ENCODE assay signal across 8 cellular contexts in the genomic region with DNA sequence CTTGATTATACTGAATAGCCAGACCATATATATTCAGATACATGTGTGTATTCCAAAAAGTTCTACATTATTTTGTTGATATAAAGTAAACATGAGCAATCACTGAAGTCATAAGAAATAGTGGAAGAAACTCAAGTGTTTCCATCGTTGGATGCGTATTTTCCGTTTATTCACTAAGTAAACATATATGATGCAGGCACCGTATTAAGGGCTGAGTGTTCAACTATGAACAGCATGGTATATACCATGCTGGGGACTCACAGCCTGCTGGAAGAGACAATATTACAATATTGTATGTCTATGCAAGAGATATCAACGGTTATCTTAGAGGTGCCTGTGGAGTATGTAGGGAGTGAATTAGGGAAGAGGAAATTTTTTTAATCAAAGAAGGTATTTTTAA. TPM values are rescaled to one million over a fixed set of nuclear protein-coding genes. Genes with fewer than 3 reads are reported as not detected.
A peak's percentile ranks its signal among the peaks of the same experiment; 100 is the strongest.
DNase-seq lines count a peak whose midpoint lies in the region; ATAC-seq, FAIRE-seq and TF ChIP-seq lines count a peak whose summit lies in the region.

No MANE protein-coding gene starts in this region.

- TF ChIP-seq EP300 in H1 (IDR thresholded peaks at IDR 0.05; ENCODE audit: borderline replicate concordance in 1 of 2, low read depth in 2 of 2, low read length in 2 of 2): no peak

- peaks cover 16% of the 10 kb centered on the region for H3K36me3 Mint-ChIP-seq in osteocyte (ENCODE audit: unreplicated experiment)

- H3K4me3 ChIP-seq in DND-41 (ENCODE audit: low read depth in 1 of 2, low read length in 2 of 2): peak overlapping the region; percentile 38 to 69; a peak in 3 of 4 replicates
- peak overlapping the region; percentile 65 to 79 (median 78); a peak in 6 of 8 replicates for H3K4me3 ChIP-seq in H1 (ENCODE audit: extremely low read depth in 1 of 4, insufficient read depth in 2 of 4, low read depth in 3 of 4, low read length in 4 of 4)

- no peak overlapping the region for H3K23ac ChIP-seq in H1 (ENCODE audit: insufficient read length)

- no peak overlapping the region for H2BK15ac ChIP-seq in H1 (ENCODE audit: low read length)

- no peak overlapping the region for H3K56ac ChIP-seq in H1 (replicated peaks; ENCODE audit: insufficient read length, low read depth, low read length)

- H3K27me3 ChIP-seq in DND-41 (ENCODE audit: insufficient read depth, low read length, poor library complexity) (peaks cover 23% of the 10 kb centered on the region), H1 (replicated peaks in 1 of 4; ENCODE audit: control insufficient read depth in 3 of 4, extremely low read depth in 1 of 4, insufficient read depth in 3 of 4, low read length in 3 of 4) (no peaks in the 10 kb centered on the region)

- peaks cover 18% of the 10 kb centered on the region for H3K36me3 ChIP-seq in DND-41 (ENCODE audit: insufficient read depth, low read length)
- no peaks in the 10 kb centered on the region for H3K36me3 ChIP-seq in H1 (ENCODE audit: control insufficient read depth in 2 of 4, insufficient read depth in 4 of 4, low read length in 3 of 4)

- H3K27ac Mint-ChIP-seq in osteocyte (ENCODE audit: unreplicated experiment): peak overlapping the region; percentile 98

- H3K27ac ChIP-seq in DND-41 (ENCODE audit: low read length): peak overlapping the region; percentile 78
- H3K27ac ChIP-seq in H1 (ENCODE audit: low read depth, low read length): no peak overlapping the region

- H2BK5ac ChIP-seq in H1 (ENCODE audit: low read depth, low read length): no peak overlapping the region

- TF ChIP-seq POLR2A in H1 (IDR thresholded peaks at IDR 0.05; ENCODE audit: control extremely low read depth in 1 of 2, low read depth in 2 of 2, low read length in 2 of 2): no peak

- H4K5ac ChIP-seq in H1 (ENCODE audit: insufficient read length, low read depth, low read length): no peak overlapping the region

- no peak overlapping the region for H2BK20ac ChIP-seq in H1 (ENCODE audit: low read length)

- no peak overlapping the region for H4K8ac ChIP-seq in H1 (ENCODE audit: extremely low read depth, insufficient read depth, low read length)

- no peak overlapping the region for H4K91ac ChIP-seq in H1 (replicated peaks; ENCODE audit: insufficient read length, low read length)

- peaks cover 35% of the 10 kb centered on the region for H3K79me2 ChIP-seq in DND-41 (ENCODE audit: insufficient read depth, low read length)
- H3K79me2 ChIP-seq in H1 (ENCODE audit: control insufficient read depth in 1 of 2, insufficient read depth in 2 of 2, low read length in 2 of 2): no peaks in the 10 kb centered on the region

- H3K4me1 ChIP-seq in DND-41 (ENCODE audit: insufficient read depth, low read length) (peaks cover 23% of the 10 kb centered on the region), H1 (replicated peaks in 1 of 4; ENCODE audit: control insufficient read depth in 3 of 4, insufficient read depth in 4 of 4, low read length in 3 of 4) (no peaks in the 10 kb centered on the region)

- H3K9me3 ChIP-seq in DND-41 (ENCODE audit: insufficient read depth, low read length, severe bottlenecking) (no peaks in the 10 kb centered on the region), H1 (ENCODE audit: insufficient read depth in 2 of 2, low read depth in 1 of 2, low read length in 1 of 2) (no peaks in the 10 kb centered on the region)

- no peak for TF ChIP-seq RAD21 in H1 (IDR thresholded peaks at IDR 0.05 in 1 of 2, conservative IDR thresholded peaks at IDR 0.05 in 1 of 2; ENCODE audit: low read depth in 2 of 2, low read length in 2 of 2)

- CTCF ChIA-PET in H1 (lab: Charles Lee; ENCODE audit: partially characterized antibody): interaction anchor here (0.9 to 2.5 kb wide), 5 partner anchors 13 to 142 kb away, joined by 3 to 10 read pairs (median 3); no protein-coding TSS in a partner anchor

- H3K79me1 ChIP-seq in H1 (ENCODE audit: low read depth, low read length): peaks cover 2% of the 10 kb centered on the region; the same call in 1 of the 2 replicates

- H3K4me2 ChIP-seq in DND-41 (ENCODE audit: insufficient read depth, low read length): peak overlapping the region; percentile 65
- H3K4me2 ChIP-seq in H1 (ENCODE audit: insufficient read depth in 1 of 2, low read depth in 2 of 2, low read length in 2 of 2): peak overlapping the region; percentile 63 to 68; a peak in 3 of 4 replicates

- H2AFZ ChIP-seq in DND-41 (ENCODE audit: low read depth, low read length) (peak overlapping the region; percentile 91), H1 (ENCODE audit: low read length) (no peak overlapping the region)

- no peak overlapping the region for H2AK5ac ChIP-seq in H1 (ENCODE audit: low read depth, low read length)

- H3K27me3 Mint-ChIP-seq in osteocyte (ENCODE audit: unreplicated experiment): no peaks in the 10 kb centered on the region

- no peak overlapping the region for H2BK120ac ChIP-seq in H1 (replicated peaks; ENCODE audit: low read depth, low read length)

- no peak overlapping the region for H3K18ac ChIP-seq in H1 (ENCODE audit: extremely low read depth, low read length)

- H3K4me3 Mint-ChIP-seq in osteocyte (ENCODE audit: unreplicated experiment): peak overlapping the region; percentile 90

- no peak for ATAC-seq in DND-41 (ENCODE audit: insufficient read depth, low read depth)
- no peak for ATAC-seq in HG02759 (IDR thresholded peaks at IDR 0.05; ENCODE audit: unreplicated experiment)

- DNase-seq in DND-41 (no peak), NCI-H460 (ENCODE audit: extremely low read depth, low read depth) (peak; percentile 14), H1 (ENCODE audit: low read depth in 1 of 2, low spot score in 2 of 2) (no peak), osteocyte (ENCODE audit: extremely low spot score, unreplicated experiment) (no peak), cerebellum (ENCODE audit: low spot score) (no peak), frontal cortex (ENCODE audit: low spot score in 2 of 2) (no peak)
- no peak for DNase-seq in activated effector memory CD4-positive, alpha-beta T cell treated with anti-CD3 and anti-CD28 coated beads, Interleukin-2, amount 50 U/mL, for 16 hours

- H4K20me1 ChIP-seq in DND-41 (ENCODE audit: insufficient read depth, low read length) (no peaks in the 10 kb centered on the region; the same call in 1 of the 2 replicates), H1 (replicated peaks in 1 of 2; ENCODE audit: control insufficient read depth in 1 of 2, insufficient read depth in 2 of 2, low read length in 2 of 2) (no peaks in the 10 kb centered on the region)

- no peak overlapping the region for H3K4ac ChIP-seq in H1 (replicated peaks; ENCODE audit: insufficient read length, low read depth, low read length)

- H3K9me3 Mint-ChIP-seq in osteocyte (ENCODE audit: unreplicated experiment): no peaks in the 10 kb centered on the region

- no peak overlapping the region for H3K14ac ChIP-seq in H1 (ENCODE audit: insufficient read length)

- FAIRE-seq in H1 (lab: Jason Lieb, UNC) (no peak), frontal cortex (lab: Jason Lieb, UNC) (no peak)

- peaks cover 26% of the 10 kb centered on the region for H3K4me1 Mint-ChIP-seq in osteocyte (ENCODE audit: unreplicated experiment)

- H2BK12ac ChIP-seq in H1 (ENCODE audit: low read depth, low read length): no peak overlapping the region

- no peaks in the 10 kb centered on the region for H3K23me2 ChIP-seq in H1 (ENCODE audit: low read depth, low read length)

- H3K9ac ChIP-seq in DND-41 (ENCODE audit: low read depth, low read length): peak overlapping the region; percentile 65
- no peak overlapping the region; a peak in 1 of 7 replicates for H3K9ac ChIP-seq in H1 (replicated peaks in 1 of 4; ENCODE audit: extremely low read depth in 1 of 4, low read depth in 3 of 4, low read length in 3 of 4)

- WGBS in H1 (ENCODE audit: extremely low coverage in 1 of 2, insufficient coverage in 1 of 2, insufficient read length in 1 of 2, insufficient replicate concordance in 2 of 2, low coverage in 1 of 2, low lambda C conversion rate in 2 of 2, missing lambda C conversion rate in 1 of 2), 2 experiments: 93% methylated on average over 5 of the region's 5 CpGs; no CpG with 5 or more reads in 1 of the 2 experiments

- TF ChIP-seq CTCF in DND-41 (IDR thresholded peaks at IDR 0.05; ENCODE audit: borderline replicate concordance, extremely low read depth, low read length, poor library complexity, severe bottlenecking) (no peak), H1 (IDR thresholded peaks at IDR 0.05; ENCODE audit: control extremely low read depth in 1 of 3, insufficient read depth in 1 of 3, low read depth in 1 of 3, low read length in 3 of 3) (no peak), osteocyte (IDR thresholded peaks at IDR 0.05) (no peak)

- POLR2A ChIA-PET in H1 (lab: Charles Lee; ENCODE audit: partially characterized antibody): interaction anchor here (0.8 to 2.2 kb wide), 11 partner anchors 12 to 219 kb away, joined by 3 to 10 read pairs (median 4); a partner anchor contains a TSS

TF ChIP-seq in H1, 55 proteins besides CTCF, POLR2A, EP300 and RAD21 (continues in another document):
- TF ChIP-seq BCL11A (IDR thresholded peaks at IDR 0.05; ENCODE audit: low read depth in 2 of 2, low read length in 2 of 2) (no peak), HDAC6 (IDR thresholded peaks at IDR 0.05; ENCODE audit: low read depth, low read length) (no peak), EGR1 (IDR thresholded peaks at IDR 0.05; ENCODE audit: borderline replicate concordance, low read depth, low read length) (no peak)
- TF ChIP-seq, protein P1, sequence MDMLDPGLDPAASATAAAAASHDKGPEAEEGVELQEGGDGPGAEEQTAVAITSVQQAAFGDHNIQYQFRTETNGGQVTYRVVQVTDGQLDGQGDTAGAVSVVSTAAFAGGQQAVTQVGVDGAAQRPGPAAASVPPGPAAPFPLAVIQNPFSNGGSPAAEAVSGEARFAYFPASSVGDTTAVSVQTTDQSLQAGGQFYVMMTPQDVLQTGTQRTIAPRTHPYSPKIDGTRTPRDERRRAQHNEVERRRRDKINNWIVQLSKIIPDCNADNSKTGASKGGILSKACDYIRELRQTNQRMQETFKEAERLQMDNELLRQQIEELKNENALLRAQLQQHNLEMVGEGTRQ (IDR thresholded peaks at IDR 0.05; ENCODE audit: low read length): no peak

RNA-seq across cellular contexts. Expression of a gene that starts 1.2 kb away (rescaled TPM):
- 26.0 and 35.1 TPM in 2 replicates for total RNA-seq in NCI-H460 (2014; rRNA removed; shearing (Covaris generic))
- polyA plus RNA-seq in NCI-H460 (2014; cell fraction: nucleus; rRNA removed): 14.7 and 24.9 TPM in 2 replicates
- total RNA-seq in H1 (2021; fragmentation: NEBNext Ultra II Directional; extraction: Animal tissue kit (Norgen Biotek cat#: 25700)): 5.0 and 5.4 TPM in 2 replicates
- polyA plus RNA-seq in H1 (2011; rRNA removed): 1.4 and 1.6 TPM in 2 replicates
- 2.4 TPM for polyA plus RNA-seq in H1 (2011; cell fraction: cytosol; rRNA removed)
- polyA plus RNA-seq in H1 (2011; cell fraction: nucleus; rRNA removed): 2.3 TPM
- 2.1 to 2.8 TPM (median 2.5 TPM) in 4 replicates for polyA plus RNA-seq in H1 (2012, experiment 1 of 2)
- 0.16 TPM for polyA plus RNA-seq in H1 (2012, experiment 2 of 2)
- 5.1 TPM for polyA plus RNA-seq in H1 (2013, experiment 1 of 2)
- polyA plus RNA-seq in H1 (2013, experiment 2 of 2): 4.0 TPM
- 6.0 and 8.1 TPM in 2 replicates for polyA minus RNA-seq in H1 (2011; rRNA and poly(A)+ RNA removed)
- polyA minus RNA-seq in H1 (2011; cell fraction: cytosol; rRNA and poly(A)+ RNA removed): 4.4 TPM
- 10.6 TPM for polyA minus RNA-seq in H1 (2011; cell fraction: nucleus; rRNA and poly(A)+ RNA removed)
- total RNA-seq in osteocyte (15.3 and 16.9 TPM in 2 replicates), cerebellum (21.2 TPM), frontal cortex (17.5 TPM)
